In genomic region chr21:42496839-42497202, GRCh38 we compare ENCODE assay signal across 1 cellular context.
TF ChIP-seq lines count a peak whose summit lies in the region.

No MANE protein-coding gene starts in this region.

TF ChIP-seq in IMR-90, 13 proteins besides CTCF, POLR2A, EP300 and RAD21 (continued from another document):
- TF ChIP-seq BHLHE40 (IDR thresholded peaks at IDR 0.05; ENCODE audit: low read depth, low read length) (no peak), CEBPB (IDR thresholded peaks at IDR 0.05; ENCODE audit: low read depth, low read length) (no peak), MAFK (IDR thresholded peaks at IDR 0.05; ENCODE audit: low read depth, low read length) (no peak), MAZ (IDR thresholded peaks at IDR 0.05; ENCODE audit: borderline replicate concordance, low read depth, low read length) (no peak), SMC3 (IDR thresholded peaks at IDR 0.05; ENCODE audit: low read depth, low read length) (no peak), FOS (IDR thresholded peaks at IDR 0.05; ENCODE audit: low read depth, low read length) (no peak), USF2 (IDR thresholded peaks at IDR 0.05; ENCODE audit: low read depth, low read length) (no peak), ELK1 (IDR thresholded peaks at IDR 0.05; ENCODE audit: borderline replicate concordance, low read depth, low read length) (no peak)
